14 cellular contexts compared by ENCODE assay signal in the genomic region with DNA sequence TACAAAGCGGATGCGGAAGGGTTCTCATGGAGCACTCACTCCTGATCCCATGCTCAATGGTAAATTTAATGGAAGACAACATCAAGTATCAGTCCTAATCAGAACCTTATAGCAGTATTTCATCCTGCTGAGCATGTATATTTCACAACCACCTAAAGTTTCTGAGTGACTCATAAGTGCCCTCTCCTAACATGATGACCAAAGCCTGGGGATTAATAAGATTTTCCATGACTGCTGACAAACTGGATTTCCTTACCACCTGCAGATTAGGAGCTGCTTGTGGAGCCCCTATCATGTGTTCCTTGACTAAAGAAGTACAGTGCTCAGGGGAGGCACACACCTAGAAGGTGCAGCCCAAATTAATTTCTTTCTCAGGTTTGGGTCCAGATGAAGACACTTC.
DNase-seq lines count a peak whose midpoint lies in the region; ATAC-seq and TF ChIP-seq lines count a peak whose summit lies in the region.
"Had no signal": no experiment of that assay in that cellular context is flagged by ENCODE, and none has a peak within 500 bp of the region (broad histone marks: within the 10 kb centered on the region; RNA-seq: fewer than 3 reads in every experiment).

No MANE protein-coding gene starts in this region.

- H3K9me3 ChIP-seq in breast epithelium (no peaks in the 10 kb centered on the region), Karpas-422 (ENCODE audit: low read length) (no peaks in the 10 kb centered on the region)
- H3K9me3 ChIP-seq: neutrophil, transverse colon had no signal

- H3K4me3 Mint-ChIP-seq in MCF 10A (ENCODE audit: unreplicated experiment) = no peak overlapping the region
- H3K4me3 Mint-ChIP-seq in activated T-helper 1 cell treated with anti-CD3 and anti-CD28 coated beads, Interleukin-12 subunit alpha, Interleukin-12 subunit beta, Interleukin-2, Interleukin-4 antibody, amounts not matched to agents 30 ng/mL and 10 ng/mL and 1 ng/mL, durations not matched to agents 14 hours and 24 hours and 36 hours = peak overlapping the region; percentile 58

- no peak overlapping the region for H2AFZ ChIP-seq in Karpas-422 (ENCODE audit: low read length)

- no peak overlapping the region for H3K4me2 ChIP-seq in Karpas-422 (ENCODE audit: low read depth, low read length, poor library complexity, severe bottlenecking)

- no TSS peak for BruUV-seq in MCF 10A (replicated peaks; lab: Mats Ljungman, UMichigan)

- no peaks in the 10 kb centered on the region for H3K9me3 Mint-ChIP-seq in MCF 10A (ENCODE audit: unreplicated experiment)
- H3K9me3 Mint-ChIP-seq in activated T-helper 1 cell treated with anti-CD3 and anti-CD28 coated beads, Interleukin-12 subunit alpha, Interleukin-12 subunit beta, Interleukin-2, Interleukin-4 antibody, amounts not matched to agents 30 ng/mL and 10 ng/mL and 1 ng/mL, durations not matched to agents 14 hours and 24 hours and 36 hours = peaks cover 7% of the 10 kb centered on the region

- no peaks in the 10 kb centered on the region for H4K20me1 ChIP-seq in Karpas-422 (ENCODE audit: insufficient read depth, low read depth, low read length)

- no peak overlapping the region for H3K9ac ChIP-seq in Karpas-422 (ENCODE audit: low read length)

- CTCF ChIA-PET in MCF 10A (lab: Yijun Ruan, JAX) = interaction anchor here (0.7 kb wide), 1 partner anchor 32 kb away, joined by 3 read pairs; no protein-coding TSS in a partner anchor

- H3K36me3 Mint-ChIP-seq in MCF 10A (ENCODE audit: insufficient read depth, unreplicated experiment) = peaks cover 7% of the 10 kb centered on the region
- peaks cover 36% of the 10 kb centered on the region for H3K36me3 Mint-ChIP-seq in activated T-helper 1 cell treated with anti-CD3 and anti-CD28 coated beads, Interleukin-12 subunit alpha, Interleukin-12 subunit beta, Interleukin-2, Interleukin-4 antibody, amounts not matched to agents 30 ng/mL and 10 ng/mL and 1 ng/mL, durations not matched to agents 14 hours and 24 hours and 36 hours (ENCODE audit: low read depth)

- POLR2A ChIA-PET in MCF 10A (lab: Yijun Ruan, JAX) = no interaction called here

- no peaks in the 10 kb centered on the region for H3K4me1 ChIP-seq in breast epithelium
- H3K4me1 ChIP-seq in foreskin keratinocyte = no peaks in the 10 kb centered on the region
- H3K4me1 ChIP-seq in Karpas-422 (ENCODE audit: low read length) = no peaks in the 10 kb centered on the region
- H3K4me1 ChIP-seq: transverse colon had no signal

- no peak overlapping the region for H3K4me3 ChIP-seq in breast epithelium
- no peak overlapping the region for H3K4me3 ChIP-seq in Karpas-422 (ENCODE audit: low read length)
- H3K4me3 ChIP-seq: transverse colon had no signal

- peak; percentile 94 for ATAC-seq in foreskin keratinocyte

- H3K27me3 Mint-ChIP-seq in MCF 10A (ENCODE audit: insufficient read depth, unreplicated experiment) = no peaks in the 10 kb centered on the region
- no peaks in the 10 kb centered on the region for H3K27me3 Mint-ChIP-seq in activated T-helper 1 cell treated with anti-CD3 and anti-CD28 coated beads, Interleukin-12 subunit alpha, Interleukin-12 subunit beta, Interleukin-2, Interleukin-4 antibody, amounts not matched to agents 30 ng/mL and 10 ng/mL and 1 ng/mL, durations not matched to agents 14 hours and 24 hours and 36 hours (ENCODE audit: insufficient read depth)

- in situ Hi-C loops in ACHN (cut with HindIII; ENCODE audit: low pct_ligation_motif_present, low pct_unique_long_range_greater_than_20kb, low sequenced_read_pairs) = no loop called here

- H3K27ac Mint-ChIP-seq in MCF 10A (ENCODE audit: low read depth, unreplicated experiment) = no peak overlapping the region
- H3K27ac Mint-ChIP-seq in activated T-helper 1 cell treated with anti-CD3 and anti-CD28 coated beads, Interleukin-12 subunit alpha, Interleukin-12 subunit beta, Interleukin-2, Interleukin-4 antibody, amounts not matched to agents 30 ng/mL and 10 ng/mL and 1 ng/mL, durations not matched to agents 14 hours and 24 hours and 36 hours = peak overlapping the region; percentile 78

- no peak for TF ChIP-seq CTCF in MCF 10A (IDR thresholded peaks at IDR 0.05; ENCODE audit: unreplicated experiment)
- TF ChIP-seq CTCF in breast epithelium (IDR thresholded peaks at IDR 0.05) = no peak
- TF ChIP-seq CTCF in foreskin keratinocyte (conservative IDR thresholded peaks at IDR 0.05) = no peak

- DNase-seq in MCF 10A (ENCODE audit: unreplicated experiment) = peak; percentile 69
- no peak for DNase-seq in breast epithelium (ENCODE audit: low spot score in 2 of 2)
- DNase-seq in activated T-helper 1 cell treated with anti-CD3 and anti-CD28 coated beads, Interleukin-12 subunit alpha, Interleukin-12 subunit beta, Interleukin-2, Interleukin-4 antibody, amounts not matched to agents 30 ng/mL and 10 ng/mL and 1 ng/mL, durations not matched to agents 14 hours and 24 hours and 36 hours (ENCODE audit: low spot score) = no peak
- peak; percentile 40 to 78 for DNase-seq in foreskin keratinocyte
- DNase-seq in retina = no peak
- no peak for DNase-seq in ACHN
- DNase-seq in Karpas-422 = no peak
- DNase-seq in RPMI8226 = no peak
- DNase-seq: activated gamma-delta T cell, kidney glomerular epithelial cell, NCI-H187, transverse colon had no signal

- H3K36me3 ChIP-seq in breast epithelium = no peaks in the 10 kb centered on the region
- no peaks in the 10 kb centered on the region for H3K36me3 ChIP-seq in Karpas-422 (ENCODE audit: insufficient read depth, low read length)
- H3K36me3 ChIP-seq: transverse colon had no signal

- no peaks in the 10 kb centered on the region for H3K9me2 ChIP-seq in Karpas-422 (replicated peaks; ENCODE audit: insufficient read depth, low read length)

- H3K27ac ChIP-seq in breast epithelium (no peak overlapping the region), foreskin keratinocyte (no peak overlapping the region), Karpas-422 (ENCODE audit: low read length) (no peak overlapping the region)
- H3K27ac ChIP-seq: C4-2B, neutrophil, transverse colon had no signal

- no peak for TF ChIP-seq POLR2A in breast epithelium (IDR thresholded peaks at IDR 0.05)

- peaks cover 9% of the 10 kb centered on the region for H3K4me1 Mint-ChIP-seq in MCF 10A (ENCODE audit: insufficient read depth, unreplicated experiment)
- H3K4me1 Mint-ChIP-seq in activated T-helper 1 cell treated with anti-CD3 and anti-CD28 coated beads, Interleukin-12 subunit alpha, Interleukin-12 subunit beta, Interleukin-2, Interleukin-4 antibody, amounts not matched to agents 30 ng/mL and 10 ng/mL and 1 ng/mL, durations not matched to agents 14 hours and 24 hours and 36 hours (ENCODE audit: low read depth) = peaks cover 44% of the 10 kb centered on the region

- intact Hi-C loops in MCF 10A (cut with micrococcal nuclease) = no loop called here
- intact Hi-C loops in breast epithelium (cut with DNase I; ENCODE audit: low total_unique reads) = no loop called here
- intact Hi-C loops in activated T-helper 1 cell treated with anti-CD3 and anti-CD28 coated beads, Interleukin-12 subunit alpha, Interleukin-12 subunit beta, Interleukin-2, Interleukin-4 antibody, amounts not matched to agents 30 ng/mL and 10 ng/mL and 1 ng/mL, durations not matched to agents 14 hours and 24 hours and 36 hours (cut with micrococcal nuclease) = loop anchor here (1.0 to 2.0 kb wide), 3 partner anchors 11 to 28 kb away; no protein-coding TSS in a partner anchor

- H3K27me3 ChIP-seq in breast epithelium = no peaks in the 10 kb centered on the region
- no peaks in the 10 kb centered on the region for H3K27me3 ChIP-seq in foreskin keratinocyte
- no peaks in the 10 kb centered on the region for H3K27me3 ChIP-seq in Karpas-422 (ENCODE audit: low read length)
- H3K27me3 ChIP-seq: neutrophil, transverse colon had no signal

- no peaks in the 10 kb centered on the region for H3K79me2 ChIP-seq in Karpas-422 (ENCODE audit: low read length)

Comparison
In these comparisons a context has a peak if more than half of its experiments do, and no peak if none do; other contexts are left out.
1. DNase-seq: peak in MCF 10A (single experiment) and foreskin keratinocyte (2 of 2); none in breast epithelium (0 of 2), activated T-helper 1 cell treated with anti-CD3 and anti-CD28 coated beads, Interleukin-12 subunit alpha, Interleukin-12 subunit beta, Interleukin-2, Interleukin-4 antibody, amounts not matched to agents 30 ng/mL and 10 ng/mL and 1 ng/mL, durations not matched to agents 14 hours and 24 hours and 36 hours (single experiment), retina (single experiment), ACHN (single experiment), Karpas-422 (single experiment) and RPMI8226 (single experiment).